Comparison of ENCODE assay signal across 23 cellular contexts in the genomic region with DNA sequence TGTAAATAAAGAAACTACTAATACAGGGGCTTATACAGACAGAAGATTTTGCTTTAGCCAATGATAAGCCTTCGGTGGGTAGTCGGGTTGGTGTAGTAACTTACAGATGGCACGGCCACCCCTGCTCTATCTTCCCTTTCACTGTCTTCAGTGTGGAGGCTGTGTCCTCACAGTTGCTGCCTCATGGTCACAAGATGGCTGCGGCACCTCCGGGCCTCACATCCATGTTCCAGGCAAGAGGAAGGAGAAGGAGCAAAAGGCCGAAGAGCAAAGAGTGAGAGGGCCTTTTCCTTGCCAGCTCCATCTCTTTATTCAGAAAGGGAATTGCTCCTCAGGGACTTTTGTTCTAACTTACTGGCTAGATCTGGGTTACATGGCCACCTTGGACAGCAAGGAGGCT.
"Had no signal": no experiment of that assay in that cellular context is flagged by ENCODE, and none has a peak within 500 bp of the region (broad histone marks: within the 10 kb centered on the region; RNA-seq: fewer than 3 reads in every experiment).

No MANE protein-coding gene starts in this region.

- H3K9me3 ChIP-seq: lower lobe of right lung, prostate gland, right atrium auricular region, thoracic aorta, upper lobe of left lung had no signal

- DNase-seq: dorsolateral prefrontal cortex; effector CD4-positive, alpha-beta T cell; hypothalamus; immature natural killer cell; islet precursor cell; kidney glomerular epithelial cell; left ventricle myocardium superior; lower lobe of right lung; natural killer cell; spleen; stimulated activated CD4-positive, alpha-beta T cell treated with anti-CD3 and anti-CD28 coated beads, Interleukin-4, amount 100 ng/mL, for 4 hours; upper lobe of left lung had no signal

- H3K4me3 ChIP-seq: dorsolateral prefrontal cortex, lower lobe of right lung, prostate gland, right atrium auricular region, skin epidermis, spleen, thoracic aorta, tibial nerve, upper lobe of left lung had no signal

- H3K27me3 ChIP-seq: dorsolateral prefrontal cortex, right atrium auricular region, tibial nerve, upper lobe of left lung had no signal

- ATAC-seq: left ventricle myocardium superior; lower lobe of right lung; natural killer cell; stimulated activated memory B cell treated with anti-CD40 and anti-IgM and Interleukin-4, amounts not matched to agents 10 μg/mL and 1 μg/mL and 100 μg/mL, for 72 hours had no signal

- H3K4me1 ChIP-seq: lower lobe of right lung, prostate gland had no signal

- FAIRE-seq: colon, frontal cortex, urothelium cell line had no signal

- H3K9me3 Mint-ChIP-seq: immature natural killer cell; natural killer cell; neural crest cell; stimulated activated memory B cell treated with anti-CD40 and anti-IgM and Interleukin-4, amounts not matched to agents 10 μg/mL and 1 μg/mL and 100 μg/mL, for 72 hours; stimulated activated naive CD8-positive, alpha-beta T cell treated with anti-CD3 and anti-CD28 coated beads, Interleukin-15, Interleukin-2, amounts not matched to agents 100 ng/mL and 50 ng/mL, for 24 hours had no signal

- H3K27ac Mint-ChIP-seq: immature natural killer cell; natural killer cell; stimulated activated memory B cell treated with anti-CD40 and anti-IgM and Interleukin-4, amounts not matched to agents 10 μg/mL and 1 μg/mL and 100 μg/mL, for 72 hours; stimulated activated naive CD8-positive, alpha-beta T cell treated with anti-CD3 and anti-CD28 coated beads, Interleukin-15, Interleukin-2, amounts not matched to agents 100 ng/mL and 50 ng/mL, for 24 hours had no signal

- H3K36me3 Mint-ChIP-seq: natural killer cell; stimulated activated memory B cell treated with anti-CD40 and anti-IgM and Interleukin-4, amounts not matched to agents 10 μg/mL and 1 μg/mL and 100 μg/mL, for 72 hours had no signal

- H3K36me3 ChIP-seq: lower lobe of right lung, prostate gland, right atrium auricular region, spleen, thoracic aorta, tibial nerve, upper lobe of left lung had no signal

- H3K27ac ChIP-seq: lower lobe of right lung, prostate gland, right atrium auricular region, spleen, thoracic aorta, upper lobe of left lung had no signal

- H3K4me3 Mint-ChIP-seq: natural killer cell; stimulated activated memory B cell treated with anti-CD40 and anti-IgM and Interleukin-4, amounts not matched to agents 10 μg/mL and 1 μg/mL and 100 μg/mL, for 72 hours; stimulated activated naive CD8-positive, alpha-beta T cell treated with anti-CD3 and anti-CD28 coated beads, Interleukin-15, Interleukin-2, amounts not matched to agents 100 ng/mL and 50 ng/mL, for 24 hours had no signal
